ENCODE assay signal across 29 cellular contexts in genomic region chr10:114932225-114932624, GRCh38.
"Had no signal": no experiment of that assay in that cellular context is flagged by ENCODE, and none has a peak within 500 bp of the region (broad histone marks: within the 10 kb centered on the region; RNA-seq: fewer than 3 reads in every experiment).

No MANE protein-coding gene starts in this region.

- H3K4me3 ChIP-seq: ascending aorta, esophagus squamous epithelium, gastroesophageal sphincter, heart right ventricle had no signal

- DNase-seq: activated B cell treated with CpG ODN at 0.5 μM for 24 hours; activated CD4-positive, alpha-beta T cell treated with anti-CD3 and anti-CD28 coated beads for 48 hours; activated CD4-positive, alpha-beta T cell treated with anti-CD3 and anti-CD28 coated beads, Interleukin-2, amount 50 U/mL, for 1 hour; activated CD4-positive, alpha-beta T cell treated with anti-CD3 and anti-CD28 coated beads, Interleukin-2, amount 50 U/mL, for 48 hours; activated CD8-positive, alpha-beta memory T cell treated with anti-CD3 and anti-CD28 coated beads for 24 hours; activated CD8-positive, alpha-beta T cell treated with anti-CD3 and anti-CD28 coated beads for 36 hours; activated effector memory CD4-positive, alpha-beta T cell treated with anti-CD3 and anti-CD28 coated beads, Interleukin-2, amount 50 U/mL, for 16 hours; activated naive CD4-positive, alpha-beta T cell treated with anti-CD3 and anti-CD28 coated beads for 36 hours; activated naive CD8-positive, alpha-beta T cell treated with anti-CD3 and anti-CD28 coated beads, Interleukin-2, amount 10 ng/mL, durations not matched to agents 7 days and 5 days; activated T-cell treated with anti-CD3 and anti-CD28 coated beads, Interleukin-2, amount 50 U/mL, for 4 hours; brain microvascular endothelial cell; cortex of kidney; dermis blood vessel endothelial cell; effector CD8-positive, alpha-beta T cell; esophagus squamous epithelium; foreskin melanocyte; heart right ventricle; T-helper 1 cell; T-helper 17 cell; T1000; WERI-Rb-1 had no signal

- H3K27ac ChIP-seq: ascending aorta, brain microvascular endothelial cell, epithelial cell of prostate, esophagus squamous epithelium, gastroesophageal sphincter, heart right ventricle, WERI-Rb-1 had no signal

- FAIRE-seq: bronchial epithelial cell, colon, endometrium, endothelial cell of umbilical vein had no signal

- H3K9me3 ChIP-seq: ascending aorta, gastroesophageal sphincter, heart right ventricle had no signal

- H3K27me3 ChIP-seq: ascending aorta, brain microvascular endothelial cell, esophagus squamous epithelium, gastroesophageal sphincter had no signal

- H3K36me3 ChIP-seq: ascending aorta, brain microvascular endothelial cell, esophagus squamous epithelium, gastroesophageal sphincter, heart right ventricle, WERI-Rb-1 had no signal

- H3K4me1 ChIP-seq: ascending aorta, gastroesophageal sphincter had no signal

- ATAC-seq: activated CD4-positive, CD25-positive, alpha-beta regulatory T cell treated with anti-CD3 and anti-CD28 coated beads, Interleukin-2, amount 50 U/mL, for 24 hours; activated CD8-positive, alpha-beta T cell treated with anti-CD3 and anti-CD28 coated beads for 36 hours; activated T-cell treated with anti-CD3 and anti-CD28 coated beads, Interleukin-2, amount 50 U/mL, for 4 hours; gastroesophageal sphincter; heart right ventricle; T-helper 17 cell had no signal
